ENCODE assay signal across 30 cellular contexts in the genomic region with DNA sequence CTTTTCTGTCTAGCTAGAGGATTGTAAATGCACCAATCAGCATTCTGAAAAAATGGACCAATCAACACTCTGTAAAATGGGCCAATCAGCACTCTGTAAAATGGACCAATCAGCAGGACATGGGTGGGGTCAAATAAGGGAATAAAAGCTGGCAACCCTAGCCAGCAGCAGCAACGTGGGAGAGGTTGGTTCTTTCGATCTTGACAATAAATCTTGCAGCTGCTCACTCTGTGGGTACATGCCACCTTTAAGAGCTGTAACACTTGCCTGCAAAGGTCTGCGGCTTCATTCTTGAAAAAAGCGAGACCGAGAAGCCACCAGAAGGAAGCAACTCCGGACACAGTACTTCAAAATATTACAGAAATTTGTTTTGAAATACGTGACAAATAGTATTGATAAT.
"Had no signal": no experiment of that assay in that cellular context is flagged by ENCODE, and none has a peak within 500 bp of the region (broad histone marks: within the 10 kb centered on the region; RNA-seq: fewer than 3 reads in every experiment).

No MANE protein-coding gene starts in this region.

- FAIRE-seq: bronchial epithelial cell, TTC549 had no signal

- H3K4me3 ChIP-seq: SJSA1 had no signal

- H3K27me3 ChIP-seq: SJSA1 had no signal

- H3K27ac ChIP-seq: SJSA1 had no signal

- ATAC-seq: activated CD8-positive, alpha-beta T cell treated with anti-CD3 and anti-CD28 coated beads for 36 hours; activated naive CD4-positive, alpha-beta T cell treated with anti-CD3 and anti-CD28 coated beads, Interleukin-2, amount 50 U/mL, for 72 hours; activated T-cell treated with anti-CD3 and anti-CD28 coated beads, Interleukin-2, amount 50 U/mL, for 72 hours; activated T-helper 17 cell treated with anti-CD3 and anti-CD28 coated beads, Interleukin-2, amount 50 U/mL, for 72 hours had no signal

- DNase-seq: activated CD4-positive, alpha-beta T cell treated with anti-CD3 and anti-CD28 coated beads, Interleukin-2, amount 10 ng/mL, durations not matched to agents 24 days and 14 days; activated CD4-positive, alpha-beta T cell treated with anti-CD3 and anti-CD28 coated beads, Interleukin-2, amount 50 U/mL, for 4 hours; activated CD8-positive, alpha-beta T cell treated with anti-CD3 and anti-CD28 coated beads for 36 hours; activated effector memory CD4-positive, alpha-beta T cell treated with anti-CD3 and anti-CD28 coated beads, Interleukin-2, amount 50 U/mL, for 16 hours; activated naive CD4-positive, alpha-beta T cell treated with Interleukin-2 at 50 U/mL for 16 hours; activated T-cell treated with anti-CD3 and anti-CD28 coated beads, Interleukin-2, amount 50 U/mL, for 1 hour; activated T-cell treated with anti-CD3 and anti-CD28 coated beads, Interleukin-2, amount 50 U/mL, for 72 hours; anterior cingulate cortex; caudate nucleus; cerebellar nuclear complex; Karpas-422; NCI-H1092 treated with DMSO at 0.1 percent for 48 hours; NCI-H1417; NCI-H146; NCI-H187; NCI-H2029 treated with DMSO at 0.1 percent for 48 hours; NCI-H2107; NCI-H2171; NCI-H2227 treated with DMSO at 0.1 percent for 48 hours; NCI-H446; NCI-H524; NCI-H69; NCI-H82; SHP77; SK-N-SH had no signal

- H3K9me3 ChIP-seq: SJSA1, SK-N-SH had no signal

- H3K4me1 ChIP-seq: SJSA1 had no signal

- H3K36me3 ChIP-seq: SJSA1 had no signal

- H3K4me2 ChIP-seq: SK-N-SH had no signal

- H3K9ac ChIP-seq: SK-N-SH had no signal
